Comparison of ENCODE assay signal across 9 cellular contexts in the genomic region with DNA sequence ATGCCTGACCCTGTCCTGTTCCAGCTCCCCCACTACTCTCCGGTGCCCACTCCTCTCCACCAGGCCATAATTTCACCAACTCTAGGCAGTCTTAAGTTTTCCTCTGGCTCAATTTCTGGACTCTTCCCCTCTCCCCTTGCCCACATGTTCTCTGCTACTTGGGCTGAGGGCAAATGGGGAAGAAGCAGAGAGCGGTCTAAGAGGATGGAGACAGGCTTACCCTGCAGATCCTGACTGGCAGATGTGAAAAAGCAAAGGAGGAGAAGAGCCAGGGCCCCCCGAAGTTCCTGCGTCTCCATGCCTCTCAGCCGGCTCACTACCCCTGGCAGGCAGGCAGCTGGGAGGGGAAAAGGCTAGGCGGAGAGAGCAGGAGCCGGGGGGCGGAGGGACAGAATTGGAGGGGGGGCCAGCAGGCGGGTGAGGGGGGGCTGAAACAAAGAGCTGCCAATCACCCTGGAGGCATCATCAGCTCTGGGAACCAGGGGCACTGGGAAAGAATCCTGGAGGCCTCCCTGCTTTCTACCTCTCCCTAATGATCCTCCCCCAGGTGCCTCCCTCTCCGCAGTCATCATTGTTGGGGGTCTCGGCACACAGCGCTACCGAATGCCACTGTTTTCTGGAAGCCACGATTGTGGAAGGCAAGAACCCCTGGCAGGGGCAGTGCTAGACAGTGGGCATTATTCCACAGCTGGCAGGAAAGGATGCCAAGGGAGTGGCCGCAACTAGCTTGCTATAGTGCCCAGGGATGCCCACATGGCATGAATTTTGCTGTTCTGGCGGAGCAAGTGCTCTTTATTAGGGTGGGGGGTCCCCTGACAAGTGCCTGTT. TPM values are rescaled to one million over a fixed set of nuclear protein-coding genes. Genes with fewer than 3 reads are reported as not detected.
DNase-seq lines count a peak whose midpoint lies in the region; ATAC-seq, FAIRE-seq and TF ChIP-seq lines count a peak whose summit lies in the region.
"Had no signal": no experiment of that assay in that cellular context is flagged by ENCODE, and none has a peak within 500 bp of the region (broad histone marks: within the 10 kb centered on the region; RNA-seq: fewer than 3 reads in every experiment).

Gene THBS3 (minus strand): TSS at position 320 of the 828 bp plus-strand sequence. CDS start 21 bp downstream, at position 299.

- peak; percentile 27 for DNase-seq in NCI-H2196 (lab: John Stamatoyannopoulos, UW; ENCODE audit: unreplicated experiment)
- no peak for DNase-seq in NCI-H2196 treated with DMSO at 0.1 percent for 48 hours (lab: John Stamatoyannopoulos, UW; ENCODE audit: unreplicated experiment)
- DNase-seq in NCI-H524 treated with DMSO at 0.1 percent for 48 hours (lab: John Stamatoyannopoulos, UW): peak; percentile 7
- DNase-seq in mammary epithelial cell: no peak
- DNase-seq in kidney: peak; percentile 80
- no peak for DNase-seq in small intestine

- peak within 1 kb of the TSS; percentile 95 for H3K4me2 ChIP-seq in mammary epithelial cell (ENCODE audit: insufficient read depth, low read depth, low read length)

- TSS peak; percentile 58 for BruUV-seq in mammary epithelial cell (replicated peaks; lab: Mats Ljungman, UMichigan)

- dilution Hi-C loops in mammary epithelial cell (cut with HindIII; ENCODE audit: low sequenced_read_pairs): no loop called here

- H4K20me1 ChIP-seq in mammary epithelial cell (ENCODE audit: insufficient read depth, low read length): no peaks in the 10 kb centered on the region

- 12% methylated on average over 6 of the region's 16 CpGs for WGBS in mammary epithelial cell (ENCODE audit: low coverage, missing lambda C conversion rate)
- 33 to 53% (median 39%) methylated on average over 16 of the region's 16 CpGs for WGBS in small intestine, 3 donors

- peak within 1 kb of the TSS; percentile 86 to 100 (median 100) for H3K4me3 ChIP-seq in mammary epithelial cell (replicated peaks in 1 of 3; ENCODE audit: insufficient read depth in 1 of 3, low read depth in 2 of 3, low read length in 3 of 3)
- peak within 1 kb of the TSS; percentile 76 to 100 for H3K4me3 ChIP-seq in kidney (ENCODE audit: low read length in 2 of 2)
- H3K4me3 ChIP-seq in small intestine (ENCODE audit: low read depth in 1 of 2, low read length in 2 of 2): peak within 1 kb of the TSS; percentile 62 to 79

- CTCF ChIA-PET in mammary epithelial cell (lab: Charles Lee; ENCODE audit: low non-redundant PET): interaction anchor here (0.5 to 1.0 kb wide), 8 partner anchors 33 to 829 kb away, joined by 3 to 6 read pairs (median 3); partner anchors contain the start of gene KRTCAP2

- ATAC-seq in HG02970 (IDR thresholded peaks at IDR 0.05; ENCODE audit: low FRiP score, unreplicated experiment) (no peak), HG02571 (IDR thresholded peaks at IDR 0.05; ENCODE audit: unreplicated experiment) (no peak)

- H3K27ac ChIP-seq in mammary epithelial cell (ENCODE audit: insufficient read depth, low read depth, low read length): peak within 1 kb of the TSS; percentile 98
- peak within 1 kb of the TSS; percentile 97 to 100 for H3K27ac ChIP-seq in kidney (ENCODE audit: low read depth in 2 of 2, low read length in 2 of 2)
- H3K27ac ChIP-seq in small intestine (ENCODE audit: low read depth in 1 of 2, low read length in 1 of 2): peak within 1 kb of the TSS; percentile 84 to 100

- in situ Hi-C loops in mammary epithelial cell (cut with MboI; ENCODE audit: low sequenced_read_pairs in 2 of 2): no loop called here

- H3K79me2 ChIP-seq in mammary epithelial cell (ENCODE audit: insufficient read depth, low read length): peaks cover 11% of the 10 kb centered on the region

- intact Hi-C loops in mammary epithelial cell (cut with micrococcal nuclease) (loop anchor here (1.0 to 5.0 kb wide), 6 partner anchors 19 to 385 kb away; partner anchors contain the start of gene FDPS), kidney (cut with DNase I) (no loop called here)

- peaks cover 27% of the 10 kb centered on the region for H3K4me1 ChIP-seq in mammary epithelial cell (ENCODE audit: insufficient read depth, low read length)
- H3K4me1 ChIP-seq in kidney (ENCODE audit: control insufficient read depth in 1 of 2, insufficient read depth in 1 of 2, low read depth in 1 of 2, low read length in 2 of 2): peaks cover 9 to 13% of the 10 kb centered on the region in 2 donors
- peaks cover 0 to 8% of the 10 kb centered on the region in 2 donors for H3K4me1 ChIP-seq in small intestine (ENCODE audit: control insufficient read depth in 2 of 2, insufficient read depth in 1 of 2, low read depth in 1 of 2, low read length in 1 of 2)

- TF ChIP-seq CTCF in mammary epithelial cell (conservative IDR thresholded peaks at IDR 0.05 in 1 of 2, IDR thresholded peaks at IDR 0.05 in 1 of 2; ENCODE audit: extremely low read depth in 1 of 2, insufficient read depth in 1 of 2, low read depth in 1 of 2, low read length in 2 of 2): no peak
- TF ChIP-seq CTCF in kidney (IDR thresholded peaks at IDR 0.05; ENCODE audit: borderline replicate concordance, extremely low read depth, insufficient read depth): no peak

- H3K36me3 ChIP-seq in mammary epithelial cell (ENCODE audit: insufficient read depth, low read length) (no peaks in the 10 kb centered on the region), kidney (ENCODE audit: control insufficient read depth in 1 of 2, insufficient read depth in 2 of 2, low read length in 2 of 2) (peaks cover 0 to 5% of the 10 kb centered on the region in 2 donors), small intestine (ENCODE audit: control insufficient read depth in 2 of 2, insufficient read depth in 2 of 2, low read length in 2 of 2) (no peaks in the 10 kb centered on the region)

- peak within 1 kb of the TSS; percentile 99 for H2AFZ ChIP-seq in mammary epithelial cell (ENCODE audit: low read depth, low read length)

- no peaks in the 10 kb centered on the region for H3K9me3 ChIP-seq in mammary epithelial cell (replicated peaks; ENCODE audit: insufficient read depth, low read length)
- no peaks in the 10 kb centered on the region for H3K9me3 ChIP-seq in kidney (ENCODE audit: control insufficient read depth in 1 of 2, low read length in 2 of 2)
- H3K9me3 ChIP-seq in small intestine (ENCODE audit: control insufficient read depth, low read depth): no peaks in the 10 kb centered on the region

- H3K27me3 ChIP-seq in mammary epithelial cell (ENCODE audit: insufficient read depth, low read length) (no peaks in the 10 kb centered on the region), small intestine (ENCODE audit: control insufficient read depth in 2 of 2, insufficient read depth in 2 of 2, low read length in 2 of 2) (no peaks in the 10 kb centered on the region)

- peak within 1 kb of the TSS; percentile 97 for H3K9ac ChIP-seq in mammary epithelial cell (ENCODE audit: insufficient read depth, low read length)
- peak within 1 kb of the TSS; percentile 74 to 99 for H3K9ac ChIP-seq in kidney (ENCODE audit: low read length in 2 of 2)

- FAIRE-seq in kidney (lab: Jason Lieb, UNC) (no peak), small intestine (lab: Jason Lieb, UNC) (no peak)
- FAIRE-seq: islet of Langerhans had no signal

RNA-seq across cellular contexts. Expression of gene THBS3, which starts in this region (rescaled TPM):
- total RNA-seq in mammary epithelial cell: 10 to 100 TPM; 14.8 to 28.0 TPM
- 10.8 TPM for polyA plus RNA-seq in mammary epithelial cell
- 18.1 TPM for polyA minus RNA-seq in mammary epithelial cell
- 33.0 TPM for total RNA-seq in kidney
- polyA plus RNA-seq in kidney (ENCODE audit: insufficient read depth, low read depth, low replicate concordance): 21.4 TPM
- polyA plus RNA-seq in small intestine: 10 to 100 TPM; 11.3 to 15.9 (median 13.8) TPM

Comparison
In these comparisons a context has a peak if more than half of its experiments do, and no peak if none do; other contexts are left out.
1. DNase-seq: peak in NCI-H2196 (single experiment), NCI-H524 treated with DMSO at 0.1 percent for 48 hours (single experiment) and kidney (single experiment); none in NCI-H2196 treated with DMSO at 0.1 percent for 48 hours (single experiment), mammary epithelial cell (single experiment) and small intestine (single experiment).
2. Peak in every context shown above with its lines, with median percentiles within 50 percentile points of each other: H3K27ac ChIP-seq and H3K4me3 ChIP-seq.